15 cellular contexts compared by ENCODE assay signal in genomic region chr17:65035704-65036103, GRCh38. TPM values are rescaled to one million over a fixed set of nuclear protein-coding genes. Genes with fewer than 3 reads are reported as not detected.
A peak's percentile ranks its signal among the peaks of the same experiment; 100 is the strongest.
DNase-seq lines count a peak whose midpoint lies in the region; ATAC-seq, FAIRE-seq and TF ChIP-seq lines count a peak whose summit lies in the region.
"Had no signal": no experiment of that assay in that cellular context is flagged by ENCODE, and none has a peak within 500 bp of the region (broad histone marks: within the 10 kb centered on the region; RNA-seq: fewer than 3 reads in every experiment).

No MANE protein-coding gene starts in this region.

- peaks cover 2% of the 10 kb centered on the region for H3K9me3 Mint-ChIP-seq in activated naive CD8-positive, alpha-beta T cell treated with anti-CD3 and anti-CD28 coated beads for 36 hours
- H3K9me3 Mint-ChIP-seq in mesothelial cell of epicardium, result peaks cover 9% of the 10 kb centered on the region

- H3K27ac Mint-ChIP-seq in activated naive CD8-positive, alpha-beta T cell treated with anti-CD3 and anti-CD28 coated beads for 36 hours, result peak overlapping the region; percentile 54
- H3K27ac Mint-ChIP-seq in mesothelial cell of epicardium, result peak overlapping the region; percentile 76

- no peak for FAIRE-seq in urothelium cell line (lab: Jason Lieb, UNC)
- FAIRE-seq: HepG2, islet of Langerhans had no signal

- no peaks in the 10 kb centered on the region for H3K27me3 Mint-ChIP-seq in activated naive CD8-positive, alpha-beta T cell treated with anti-CD3 and anti-CD28 coated beads for 36 hours
- H3K27me3 Mint-ChIP-seq in mesothelial cell of epicardium (ENCODE audit: low read depth), result no peaks in the 10 kb centered on the region

- peaks cover 36% of the 10 kb centered on the region for H3K36me3 Mint-ChIP-seq in activated naive CD8-positive, alpha-beta T cell treated with anti-CD3 and anti-CD28 coated beads for 36 hours
- H3K36me3 Mint-ChIP-seq in mesothelial cell of epicardium, result peaks cover 11% of the 10 kb centered on the region

- no peak overlapping the region for H3K4me3 Mint-ChIP-seq in activated naive CD8-positive, alpha-beta T cell treated with anti-CD3 and anti-CD28 coated beads for 36 hours
- H3K4me3 Mint-ChIP-seq in mesothelial cell of epicardium, result no peak overlapping the region

- no peak for TF ChIP-seq CTCF in mesothelial cell of epicardium (IDR thresholded peaks at IDR 0.05; ENCODE audit: unreplicated experiment)

- TF ChIP-seq POLR2A in erythroblast (IDR thresholded peaks at IDR 0.05; ENCODE audit: low read length), result no peak

- ATAC-seq in left ventricle myocardium superior (peak; percentile 31), left colon (no peak)
- ATAC-seq: HepG2 had no signal

- intact Hi-C loops in left ventricle myocardium superior (cut with micrococcal nuclease) (no loop called here), cardiac septum (cut with DNase I) (no loop called here), left colon (cut with DNase I, micrococcal nuclease) (no loop called here)

- peaks cover 57% of the 10 kb centered on the region for H3K4me1 Mint-ChIP-seq in activated naive CD8-positive, alpha-beta T cell treated with anti-CD3 and anti-CD28 coated beads for 36 hours
- H3K4me1 Mint-ChIP-seq in mesothelial cell of epicardium, result no peaks in the 10 kb centered on the region

- DNase-seq in left ventricle myocardium superior (no peak), cardiac septum (ENCODE audit: low spot score) (no peak), mesothelial cell of epicardium (ENCODE audit: low spot score in 2 of 2, unreplicated experiment in 2 of 2) (no peak), kidney tubule cell (ENCODE audit: low spot score) (no peak), urothelium cell line (ENCODE audit: low spot score) (no peak), erythroblast (lab: John Stamatoyannopoulos, UW) (no peak), left colon (no peak)
- DNase-seq in activated naive CD8-positive, alpha-beta T cell treated with anti-CD3 and anti-CD28 coated beads for 36 hours, result no peak
- DNase-seq: activated CD4-positive, alpha-beta T cell treated with anti-CD3 and anti-CD28 coated beads for 1 hour; cortex of kidney; NCI-H146; NCI-H524; SHP77 treated with DMSO at 0.1 percent for 48 hours had no signal

RNA-seq across cellular contexts. Expression of gene GNA13, which starts 20.8 kb away (rescaled TPM):
- total RNA-seq in left ventricle myocardium superior (23.7 TPM), cardiac septum (19.0 TPM), mesothelial cell of epicardium (36.2 to 37.7 TPM (median 37.7 TPM) in 3 replicates), left colon (10 to 100 TPM; 59.2 to 90.7 TPM)
- total RNA-seq in activated naive CD8-positive, alpha-beta T cell treated with anti-CD3 and anti-CD28 coated beads for 36 hours, result 10 to 100 TPM; 53.8 to 54.2 TPM
